ENCODE assay signal across 13 cellular contexts in the genomic region with DNA sequence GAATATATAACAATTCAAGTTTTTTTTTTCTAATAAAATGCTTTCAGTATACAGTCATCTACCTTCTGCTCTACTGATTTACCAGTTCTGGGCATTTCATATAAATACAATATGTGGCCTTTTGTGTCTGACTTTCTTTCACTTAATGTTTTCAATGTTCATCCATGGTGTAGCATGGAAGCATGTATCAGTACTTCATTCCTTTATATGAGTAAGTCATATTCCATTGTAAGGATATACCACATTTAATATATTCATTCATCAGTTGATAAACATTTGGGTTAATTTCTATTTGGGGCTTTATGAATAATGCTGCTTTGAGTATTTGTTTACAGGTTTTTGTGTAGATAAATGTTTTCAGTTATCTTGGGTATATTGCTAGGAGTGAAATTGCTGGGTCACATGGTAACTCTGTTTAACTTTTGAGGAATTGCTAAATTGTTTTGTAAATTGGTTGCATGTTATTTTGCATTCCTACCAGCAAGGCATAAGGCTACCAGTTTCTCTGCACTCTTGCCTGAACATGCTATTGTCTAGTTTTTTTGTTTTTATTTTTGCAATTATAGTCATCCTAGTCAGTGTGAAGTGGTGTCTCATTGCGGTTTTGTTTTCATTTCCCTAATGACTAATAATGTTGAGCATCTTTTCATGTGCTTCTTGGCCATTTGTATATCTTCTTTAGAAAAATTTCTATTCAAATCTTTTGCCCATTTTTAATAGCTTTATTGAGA.
DNase-seq lines count a peak whose midpoint lies in the region; ATAC-seq and TF ChIP-seq lines count a peak whose summit lies in the region.
"Had no signal": no experiment of that assay in that cellular context is flagged by ENCODE, and none has a peak within 500 bp of the region (broad histone marks: within the 10 kb centered on the region; RNA-seq: fewer than 3 reads in every experiment).

No MANE protein-coding gene starts in this region.

- DNase-seq in LHCN-M2 (ENCODE audit: low read depth) (peak; percentile 37), fibroblast of pulmonary artery (ENCODE audit: low read depth) (no peak), globus pallidus (ENCODE audit: low spot score) (no peak), GM10266 (ENCODE audit: extremely low spot score) (no peak)
- DNase-seq: activated CD4-positive, alpha-beta T cell treated with anti-CD3 and anti-CD28 coated beads, Interleukin-2, amount 50 U/mL, for 48 hours; activated effector memory CD4-positive, alpha-beta T cell treated with anti-CD3 and anti-CD28 coated beads, Interleukin-2, amount 50 U/mL, for 16 hours; C1 segment of cervical spinal cord; NCI-H1092; NCI-H510A had no signal

- TF ChIP-seq CTCF in fibroblast of pulmonary artery (IDR thresholded peaks at IDR 0.05; ENCODE audit: low read length, missing control alignments) (peak; percentile 22), GM10266 (IDR thresholded peaks at IDR 0.05; ENCODE audit: control insufficient read depth, insufficient read depth, low read depth, missing control alignments) (no peak)

- ATAC-seq in GM19035 (IDR thresholded peaks at IDR 0.05; ENCODE audit: unreplicated experiment) (peak; percentile 77), HG02571 (IDR thresholded peaks at IDR 0.05; ENCODE audit: unreplicated experiment) (peak; percentile 50), HG03354 (IDR thresholded peaks at IDR 0.05; ENCODE audit: poor library complexity, severe bottlenecking, unreplicated experiment) (no peak), GM18517 (IDR thresholded peaks at IDR 0.05; ENCODE audit: unreplicated experiment) (no peak)

- no peak overlapping the region for H3K4me3 ChIP-seq in fibroblast of pulmonary artery (replicated peaks; ENCODE audit: low read depth, low read length)

Comparison
In these comparisons a context has a peak if more than half of its experiments do, and no peak if none do; other contexts are left out.
1. ATAC-seq: peak in GM19035 (single experiment) and HG02571 (single experiment); none in HG03354 (single experiment) and GM18517 (single experiment).